ENCODE assay signal across 8 cellular contexts in the genomic region with DNA sequence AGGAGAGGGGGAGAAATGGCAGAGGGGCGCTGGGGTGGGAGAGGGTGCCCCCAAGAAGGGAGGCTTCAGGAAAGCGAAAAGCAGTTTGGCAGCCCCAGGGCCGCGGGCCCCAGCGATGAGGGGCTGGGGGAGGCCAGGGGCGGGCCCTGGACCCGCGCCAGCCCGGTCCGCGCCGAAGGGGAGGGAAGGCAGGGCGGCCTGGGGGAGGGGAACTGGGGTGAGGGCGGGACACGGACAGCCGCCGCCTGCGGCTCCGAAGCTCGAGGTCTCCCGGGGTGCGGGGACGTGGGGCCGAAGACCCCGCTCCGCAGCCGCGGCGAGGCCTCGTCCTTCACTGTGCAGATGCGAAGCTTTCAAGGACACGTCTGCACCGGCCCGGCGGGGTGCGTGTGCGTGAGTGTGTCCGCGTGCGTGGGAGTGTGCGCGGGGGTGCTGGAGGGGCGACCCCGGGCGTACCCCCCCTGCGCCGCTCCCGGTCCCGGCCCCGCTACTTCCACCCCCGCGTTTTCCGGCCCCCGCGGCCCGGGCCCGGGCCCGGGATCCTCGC. TPM values are rescaled to one million over a fixed set of nuclear protein-coding genes. Genes with fewer than 3 reads are reported as not detected.
DNase-seq lines count a peak whose midpoint lies in the region; ATAC-seq and TF ChIP-seq lines count a peak whose summit lies in the region.

No MANE protein-coding gene starts in this region.

- TF ChIP-seq EP300 in gastroesophageal sphincter (IDR thresholded peaks at IDR 0.05): no peak

- no peak for TF ChIP-seq POLR2A in gastroesophageal sphincter (IDR thresholded peaks at IDR 0.05)

- peak overlapping the region; percentile 89 for H3K27ac ChIP-seq in BLaER1
- peak overlapping the region; percentile 2 to 95 (median 88) for H3K27ac ChIP-seq in gastroesophageal sphincter
- H3K27ac ChIP-seq in rectal smooth muscle tissue (ENCODE audit: low read depth, low read length): peak overlapping the region; percentile 84

- H3K9ac ChIP-seq in BLaER1: peak overlapping the region; percentile 89
- H3K9ac ChIP-seq in rectal smooth muscle tissue (ENCODE audit: low read length): no peak overlapping the region

- 0 out of 2 replicates have a peak, but pooled peaks cover 9% of the 10 kb centered on the region for H3K36me3 ChIP-seq in BLaER1
- no peaks in the 10 kb centered on the region for H3K36me3 ChIP-seq in gastroesophageal sphincter
- H3K36me3 ChIP-seq in rectal smooth muscle tissue (ENCODE audit: control insufficient read depth, insufficient read depth, low read length): no peaks in the 10 kb centered on the region

- peak overlapping the region; percentile 94 for H3K4me3 ChIP-seq in BLaER1
- H3K4me3 ChIP-seq in gastroesophageal sphincter: peak overlapping the region; percentile 52 to 86
- peak overlapping the region; percentile 71 for H3K4me3 ChIP-seq in rectal smooth muscle tissue (ENCODE audit: low read length)

- H3K4me1 ChIP-seq in BLaER1: peaks cover 59% of the 10 kb centered on the region
- H3K4me1 ChIP-seq in gastroesophageal sphincter: peaks cover 0 to 63% (median 38%) of the 10 kb centered on the region in 3 donors
- peaks cover 16% of the 10 kb centered on the region for H3K4me1 ChIP-seq in rectal smooth muscle tissue (ENCODE audit: control insufficient read depth, insufficient read depth, low read length)

- H3K9me3 ChIP-seq in BLaER1: no peaks in the 10 kb centered on the region
- no peaks in the 10 kb centered on the region for H3K9me3 ChIP-seq in gastroesophageal sphincter

- no peak for TF ChIP-seq CTCF in gastroesophageal sphincter (IDR thresholded peaks at IDR 0.05)

- peak; percentile 14 for DNase-seq in activated T-helper 1 cell treated with Interleukin-2 at 50 U/mL for 16 hours (ENCODE audit: low read depth)
- DNase-seq in NCI-H526 treated with DMSO at 0.1 percent for 48 hours (lab: John Stamatoyannopoulos, UW): no peak
- DNase-seq in SKM-1 (lab: John Stamatoyannopoulos, UW; ENCODE audit: unreplicated experiment): no peak

- peak overlapping the region; percentile 91 for H3K4me2 ChIP-seq in BLaER1

- H4K20me1 ChIP-seq in BLaER1: peaks cover 49% of the 10 kb centered on the region

- WGBS in gastroesophageal sphincter (ENCODE audit: low coverage in 1 of 2), 2 donors: 0% methylated on average over 1 of the region's 59 CpGs; no CpG with 5 or more reads in 1 of the 2 donors

- ATAC-seq in HG02885 (IDR thresholded peaks at IDR 0.05; ENCODE audit: poor library complexity, unreplicated experiment): peak; percentile 0
- no peak for ATAC-seq in gastroesophageal sphincter
- no peak for ATAC-seq in HG03342 (IDR thresholded peaks at IDR 0.05; ENCODE audit: unreplicated experiment)

- no peaks in the 10 kb centered on the region for H3K27me3 ChIP-seq in BLaER1
- H3K27me3 ChIP-seq in gastroesophageal sphincter: no peaks in the 10 kb centered on the region
- no peaks in the 10 kb centered on the region for H3K27me3 ChIP-seq in rectal smooth muscle tissue (ENCODE audit: control insufficient read depth, insufficient read depth, low read length)

RNA-seq across cellular contexts. Expression of a gene that starts 1.3 kb away (rescaled TPM):
- 10 to 100 TPM; 14.7 to 40.2 (median 18.3) TPM for total RNA-seq in gastroesophageal sphincter
